Comparison of ENCODE assay signal across 2 cellular contexts in the genomic region with DNA sequence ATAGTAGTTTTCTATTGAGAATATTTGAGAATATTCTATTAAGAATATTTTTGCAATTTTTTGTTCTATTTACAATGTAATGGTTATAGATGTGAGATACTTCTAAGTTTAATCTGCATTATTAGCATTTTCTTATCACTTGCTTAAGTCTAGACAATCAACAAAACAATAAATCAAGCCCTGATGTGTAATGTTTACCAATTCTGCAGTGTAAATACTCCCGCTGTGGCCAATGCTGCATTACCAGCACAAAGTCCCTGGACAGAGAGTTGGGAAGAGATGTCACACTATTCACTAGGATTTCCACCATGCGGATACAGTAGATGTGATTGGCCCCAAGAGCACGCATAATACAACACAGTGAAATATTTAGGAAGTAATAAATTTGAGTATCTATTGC.
TF ChIP-seq lines count a peak whose summit lies in the region.

No MANE protein-coding gene starts in this region.

TF ChIP-seq in HEK293T, 16 proteins besides CTCF, POLR2A, EP300 and RAD21:
- TF ChIP-seq, protein P1, sequence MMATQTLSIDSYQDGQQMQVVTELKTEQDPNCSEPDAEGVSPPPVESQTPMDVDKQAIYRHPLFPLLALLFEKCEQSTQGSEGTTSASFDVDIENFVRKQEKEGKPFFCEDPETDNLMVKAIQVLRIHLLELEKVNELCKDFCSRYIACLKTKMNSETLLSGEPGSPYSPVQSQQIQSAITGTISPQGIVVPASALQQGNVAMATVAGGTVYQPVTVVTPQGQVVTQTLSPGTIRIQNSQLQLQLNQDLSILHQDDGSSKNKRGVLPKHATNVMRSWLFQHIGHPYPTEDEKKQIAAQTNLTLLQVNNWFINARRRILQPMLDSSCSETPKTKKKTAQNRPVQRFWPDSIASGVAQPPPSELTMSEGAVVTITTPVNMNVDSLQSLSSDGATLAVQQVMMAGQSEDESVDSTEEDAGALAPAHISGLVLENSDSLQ (IDR thresholded peaks at IDR 0.05): 0 out of 2 replicates have a peak, but pooled peaks have one; percentile 4
- TF ChIP-seq L3MBTL2 (conservative IDR thresholded peaks at IDR 0.05) (no peak), CTBP1 (IDR thresholded peaks at IDR 0.05; ENCODE audit: borderline replicate concordance) (no peak)

TF ChIP-seq in HepG2, 621 proteins besides CTCF, POLR2A, EP300 and RAD21 (continues in another document):
- TF ChIP-seq MAFK (conservative IDR thresholded peaks at IDR 0.05 in 1 of 2, IDR thresholded peaks at IDR 0.05 in 1 of 2; ENCODE audit: low read length in 2 of 2): peak; percentile 36 to 65; a peak in 3 of 4 replicates
- TF ChIP-seq, protein P2, sequence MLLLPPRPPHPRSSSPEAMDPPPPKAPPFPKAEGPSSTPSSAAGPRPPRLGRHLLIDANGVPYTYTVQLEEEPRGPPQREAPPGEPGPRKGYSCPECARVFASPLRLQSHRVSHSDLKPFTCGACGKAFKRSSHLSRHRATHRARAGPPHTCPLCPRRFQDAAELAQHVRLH (CRISPR knock-in tag; IDR thresholded peaks at IDR 0.05; ENCODE audit: borderline replicate concordance, low read depth): no peak; the same call in 1 of the 2 replicates
- TF ChIP-seq ZNF501 (CRISPR knock-in tag; IDR thresholded peaks at IDR 0.05): no peak
- TF ChIP-seq, protein P3, sequence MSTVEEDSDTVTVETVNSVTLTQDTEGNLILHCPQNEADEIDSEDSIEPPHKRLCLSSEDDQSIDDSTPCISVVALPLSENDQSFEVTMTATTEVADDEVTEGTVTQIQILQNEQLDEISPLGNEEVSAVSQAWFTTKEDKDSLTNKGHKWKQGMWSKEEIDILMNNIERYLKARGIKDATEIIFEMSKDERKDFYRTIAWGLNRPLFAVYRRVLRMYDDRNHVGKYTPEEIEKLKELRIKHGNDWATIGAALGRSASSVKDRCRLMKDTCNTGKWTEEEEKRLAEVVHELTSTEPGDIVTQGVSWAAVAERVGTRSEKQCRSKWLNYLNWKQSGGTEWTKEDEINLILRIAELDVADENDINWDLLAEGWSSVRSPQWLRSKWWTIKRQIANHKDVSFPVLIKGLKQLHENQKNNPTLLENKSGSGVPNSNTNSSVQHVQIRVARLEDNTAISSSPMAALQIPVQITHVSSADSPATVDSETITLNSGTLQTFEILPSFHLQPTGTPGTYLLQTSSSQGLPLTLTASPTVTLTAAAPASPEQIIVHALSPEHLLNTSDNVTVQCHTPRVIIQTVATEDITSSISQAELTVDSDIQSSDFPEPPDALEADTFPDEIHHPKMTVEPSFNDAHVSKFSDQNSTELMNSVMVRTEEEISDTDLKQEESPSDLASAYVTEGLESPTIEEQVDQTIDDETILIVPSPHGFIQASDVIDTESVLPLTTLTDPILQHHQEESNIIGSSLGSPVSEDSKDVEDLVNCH (CRISPR knock-in tag; IDR thresholded peaks at IDR 0.05): no peak
- TF ChIP-seq ZFP1 (CRISPR knock-in tag; IDR thresholded peaks at IDR 0.05): peak; percentile 76; the same call in 1 of the 2 replicates
- peak; percentile 86; the same call in 1 of the 2 replicates for TF ChIP-seq SOX5 (CRISPR knock-in tag; IDR thresholded peaks at IDR 0.05; ENCODE audit: borderline replicate concordance)
- no peak for TF ChIP-seq ZNF136 (CRISPR knock-in tag; IDR thresholded peaks at IDR 0.05; ENCODE audit: low read depth)
- TF ChIP-seq, protein P4, sequence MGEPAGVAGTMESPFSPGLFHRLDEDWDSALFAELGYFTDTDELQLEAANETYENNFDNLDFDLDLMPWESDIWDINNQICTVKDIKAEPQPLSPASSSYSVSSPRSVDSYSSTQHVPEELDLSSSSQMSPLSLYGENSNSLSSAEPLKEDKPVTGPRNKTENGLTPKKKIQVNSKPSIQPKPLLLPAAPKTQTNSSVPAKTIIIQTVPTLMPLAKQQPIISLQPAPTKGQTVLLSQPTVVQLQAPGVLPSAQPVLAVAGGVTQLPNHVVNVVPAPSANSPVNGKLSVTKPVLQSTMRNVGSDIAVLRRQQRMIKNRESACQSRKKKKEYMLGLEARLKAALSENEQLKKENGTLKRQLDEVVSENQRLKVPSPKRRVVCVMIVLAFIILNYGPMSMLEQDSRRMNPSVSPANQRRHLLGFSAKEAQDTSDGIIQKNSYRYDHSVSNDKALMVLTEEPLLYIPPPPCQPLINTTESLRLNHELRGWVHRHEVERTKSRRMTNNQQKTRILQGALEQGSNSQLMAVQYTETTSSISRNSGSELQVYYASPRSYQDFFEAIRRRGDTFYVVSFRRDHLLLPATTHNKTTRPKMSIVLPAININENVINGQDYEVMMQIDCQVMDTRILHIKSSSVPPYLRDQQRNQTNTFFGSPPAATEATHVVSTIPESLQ (CRISPR knock-in tag; conservative IDR thresholded peaks at IDR 0.05): no peak
- TF ChIP-seq HOXA3 (CRISPR knock-in tag; IDR thresholded peaks at IDR 0.05): peak; percentile 28; the same call in 1 of the 2 replicates
- TF ChIP-seq TEAD2 (CRISPR knock-in tag; IDR thresholded peaks at IDR 0.05): no peak
- TF ChIP-seq, protein P5, sequence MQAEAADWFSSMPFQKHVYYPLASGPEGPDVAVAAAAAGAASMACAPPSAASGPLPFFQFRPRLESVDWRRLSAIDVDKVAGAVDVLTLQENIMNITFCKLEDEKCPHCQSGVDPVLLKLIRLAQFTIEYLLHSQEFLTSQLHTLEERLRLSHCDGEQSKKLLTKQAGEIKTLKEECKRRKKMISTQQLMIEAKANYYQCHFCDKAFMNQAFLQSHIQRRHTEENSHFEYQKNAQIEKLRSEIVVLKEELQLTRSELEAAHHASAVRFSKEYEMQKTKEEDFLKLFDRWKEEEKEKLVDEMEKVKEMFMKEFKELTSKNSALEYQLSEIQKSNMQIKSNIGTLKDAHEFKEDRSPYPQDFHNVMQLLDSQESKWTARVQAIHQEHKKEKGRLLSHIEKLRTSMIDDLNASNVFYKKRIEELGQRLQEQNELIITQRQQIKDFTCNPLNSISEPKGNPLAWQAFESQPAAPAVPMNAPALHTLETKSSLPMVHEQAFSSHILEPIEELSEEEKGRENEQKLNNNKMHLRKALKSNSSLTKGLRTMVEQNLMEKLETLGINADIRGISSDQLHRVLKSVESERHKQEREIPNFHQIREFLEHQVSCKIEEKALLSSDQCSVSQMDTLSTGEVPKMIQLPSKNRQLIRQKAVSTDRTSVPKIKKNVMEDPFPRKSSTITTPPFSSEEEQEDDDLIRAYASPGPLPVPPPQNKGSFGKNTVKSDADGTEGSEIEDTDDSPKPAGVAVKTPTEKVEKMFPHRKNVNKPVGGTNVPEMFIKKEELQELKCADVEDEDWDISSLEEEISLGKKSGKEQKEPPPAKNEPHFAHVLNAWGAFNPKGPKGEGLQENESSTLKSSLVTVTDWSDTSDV (CRISPR knock-in tag; IDR thresholded peaks at IDR 0.05): no peak
- no peak for TF ChIP-seq HOXA7 (CRISPR knock-in tag; IDR thresholded peaks at IDR 0.05)
- TF ChIP-seq CENPX (CRISPR knock-in tag; IDR thresholded peaks at IDR 0.05): no peak
- no peak for TF ChIP-seq ZNF180 (CRISPR knock-in tag; IDR thresholded peaks at IDR 0.05; ENCODE audit: borderline replicate concordance, low read depth)
- no peak for TF ChIP-seq ZNF7 (CRISPR knock-in tag; IDR thresholded peaks at IDR 0.05)
- peak; percentile 94 for TF ChIP-seq FOXA3 (CRISPR knock-in tag; IDR thresholded peaks at IDR 0.05)
- no peak for TF ChIP-seq ZSCAN20 (CRISPR knock-in tag; IDR thresholded peaks at IDR 0.05; ENCODE audit: borderline replicate concordance)
- peak; percentile 75 for TF ChIP-seq KDM6A (CRISPR knock-in tag; IDR thresholded peaks at IDR 0.05; ENCODE audit: low read depth)
- peak; percentile 47; the same call in 1 of the 2 replicates for TF ChIP-seq HDAC1 (CRISPR knock-in tag; IDR thresholded peaks at IDR 0.05)
- TF ChIP-seq SRY (CRISPR knock-in tag; IDR thresholded peaks at IDR 0.05): no peak
- TF ChIP-seq ZNF331 (CRISPR knock-in tag; IDR thresholded peaks at IDR 0.05): 0 out of 2 replicates have a peak, but pooled peaks have one; percentile 38
- TF ChIP-seq GATAD1 (CRISPR knock-in tag; IDR thresholded peaks at IDR 0.05): 0 out of 2 replicates have a peak, but pooled peaks have one; percentile 19
- peak; percentile 72 for TF ChIP-seq ELF3 (CRISPR knock-in tag; IDR thresholded peaks at IDR 0.05)
- TF ChIP-seq, protein P6, sequence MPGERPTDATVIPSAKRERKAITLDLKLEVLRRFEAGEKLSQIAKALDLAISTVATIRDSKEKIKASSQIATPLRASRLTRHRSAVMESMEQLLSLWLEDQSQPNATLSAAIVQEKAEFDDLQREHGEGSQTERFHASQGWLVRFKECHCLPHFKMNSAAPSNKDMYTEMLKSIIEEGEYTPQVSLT (CRISPR knock-in tag; IDR thresholded peaks at IDR 0.05; ENCODE audit: borderline replicate concordance, low read depth): no peak
- no peak for TF ChIP-seq LCORL (IDR thresholded peaks at IDR 0.05)
- no peak for TF ChIP-seq LCORL (CRISPR knock-in tag; IDR thresholded peaks at IDR 0.05)
- TF ChIP-seq, protein P7, sequence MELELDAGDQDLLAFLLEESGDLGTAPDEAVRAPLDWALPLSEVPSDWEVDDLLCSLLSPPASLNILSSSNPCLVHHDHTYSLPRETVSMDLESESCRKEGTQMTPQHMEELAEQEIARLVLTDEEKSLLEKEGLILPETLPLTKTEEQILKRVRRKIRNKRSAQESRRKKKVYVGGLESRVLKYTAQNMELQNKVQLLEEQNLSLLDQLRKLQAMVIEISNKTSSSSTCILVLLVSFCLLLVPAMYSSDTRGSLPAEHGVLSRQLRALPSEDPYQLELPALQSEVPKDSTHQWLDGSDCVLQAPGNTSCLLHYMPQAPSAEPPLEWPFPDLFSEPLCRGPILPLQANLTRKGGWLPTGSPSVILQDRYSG (CRISPR knock-in tag; IDR thresholded peaks at IDR 0.05): no peak
- TF ChIP-seq ZSCAN25 (CRISPR knock-in tag; IDR thresholded peaks at IDR 0.05): no peak
- 0 out of 2 replicates have a peak, but pooled peaks have one; percentile 36 for TF ChIP-seq ZSCAN9 (CRISPR knock-in tag; IDR thresholded peaks at IDR 0.05; ENCODE audit: borderline replicate concordance)
- TF ChIP-seq NKX3-1 (CRISPR knock-in tag; IDR thresholded peaks at IDR 0.05): no peak
- TF ChIP-seq, protein P8, sequence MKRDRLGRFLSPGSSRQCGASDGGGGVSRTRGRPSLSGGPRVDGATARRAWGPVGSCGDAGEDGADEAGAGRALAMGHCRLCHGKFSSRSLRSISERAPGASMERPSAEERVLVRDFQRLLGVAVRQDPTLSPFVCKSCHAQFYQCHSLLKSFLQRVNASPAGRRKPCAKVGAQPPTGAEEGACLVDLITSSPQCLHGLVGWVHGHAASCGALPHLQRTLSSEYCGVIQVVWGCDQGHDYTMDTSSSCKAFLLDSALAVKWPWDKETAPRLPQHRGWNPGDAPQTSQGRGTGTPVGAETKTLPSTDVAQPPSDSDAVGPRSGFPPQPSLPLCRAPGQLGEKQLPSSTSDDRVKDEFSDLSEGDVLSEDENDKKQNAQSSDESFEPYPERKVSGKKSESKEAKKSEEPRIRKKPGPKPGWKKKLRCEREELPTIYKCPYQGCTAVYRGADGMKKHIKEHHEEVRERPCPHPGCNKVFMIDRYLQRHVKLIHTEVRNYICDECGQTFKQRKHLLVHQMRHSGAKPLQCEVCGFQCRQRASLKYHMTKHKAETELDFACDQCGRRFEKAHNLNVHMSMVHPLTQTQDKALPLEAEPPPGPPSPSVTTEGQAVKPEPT (CRISPR knock-in tag; IDR thresholded peaks at IDR 0.05; ENCODE audit: low read depth): no peak
- no peak for TF ChIP-seq ZNF121 (CRISPR knock-in tag; IDR thresholded peaks at IDR 0.05)
- TF ChIP-seq, protein P9, sequence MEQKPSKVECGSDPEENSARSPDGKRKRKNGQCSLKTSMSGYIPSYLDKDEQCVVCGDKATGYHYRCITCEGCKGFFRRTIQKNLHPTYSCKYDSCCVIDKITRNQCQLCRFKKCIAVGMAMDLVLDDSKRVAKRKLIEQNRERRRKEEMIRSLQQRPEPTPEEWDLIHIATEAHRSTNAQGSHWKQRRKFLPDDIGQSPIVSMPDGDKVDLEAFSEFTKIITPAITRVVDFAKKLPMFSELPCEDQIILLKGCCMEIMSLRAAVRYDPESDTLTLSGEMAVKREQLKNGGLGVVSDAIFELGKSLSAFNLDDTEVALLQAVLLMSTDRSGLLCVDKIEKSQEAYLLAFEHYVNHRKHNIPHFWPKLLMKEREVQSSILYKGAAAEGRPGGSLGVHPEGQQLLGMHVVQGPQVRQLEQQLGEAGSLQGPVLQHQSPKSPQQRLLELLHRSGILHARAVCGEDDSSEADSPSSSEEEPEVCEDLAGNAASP (CRISPR knock-in tag; IDR thresholded peaks at IDR 0.05; ENCODE audit: borderline replicate concordance): peak; percentile 25; the same call in 1 of the 2 replicates
- TF ChIP-seq CEBPB (IDR thresholded peaks at IDR 0.05; ENCODE audit: borderline replicate concordance, low read depth, low read length): peak; percentile 53; the same call in 1 of the 2 replicates
- TF ChIP-seq ISL2 (CRISPR knock-in tag; IDR thresholded peaks at IDR 0.05): no peak
- no peak for TF ChIP-seq SRF (IDR thresholded peaks at IDR 0.05; ENCODE audit: low read depth, low read length)
- TF ChIP-seq ZFP90 (CRISPR knock-in tag; IDR thresholded peaks at IDR 0.05; ENCODE audit: borderline replicate concordance): no peak
- no peak for TF ChIP-seq ZNF431 (CRISPR knock-in tag; IDR thresholded peaks at IDR 0.05; ENCODE audit: borderline replicate concordance, low read depth)
- no peak for TF ChIP-seq FIP1L1 (IDR thresholded peaks at IDR 0.05; ENCODE audit: borderline replicate concordance, insufficient read depth, low read depth, low read length)
- TF ChIP-seq, protein P10, sequence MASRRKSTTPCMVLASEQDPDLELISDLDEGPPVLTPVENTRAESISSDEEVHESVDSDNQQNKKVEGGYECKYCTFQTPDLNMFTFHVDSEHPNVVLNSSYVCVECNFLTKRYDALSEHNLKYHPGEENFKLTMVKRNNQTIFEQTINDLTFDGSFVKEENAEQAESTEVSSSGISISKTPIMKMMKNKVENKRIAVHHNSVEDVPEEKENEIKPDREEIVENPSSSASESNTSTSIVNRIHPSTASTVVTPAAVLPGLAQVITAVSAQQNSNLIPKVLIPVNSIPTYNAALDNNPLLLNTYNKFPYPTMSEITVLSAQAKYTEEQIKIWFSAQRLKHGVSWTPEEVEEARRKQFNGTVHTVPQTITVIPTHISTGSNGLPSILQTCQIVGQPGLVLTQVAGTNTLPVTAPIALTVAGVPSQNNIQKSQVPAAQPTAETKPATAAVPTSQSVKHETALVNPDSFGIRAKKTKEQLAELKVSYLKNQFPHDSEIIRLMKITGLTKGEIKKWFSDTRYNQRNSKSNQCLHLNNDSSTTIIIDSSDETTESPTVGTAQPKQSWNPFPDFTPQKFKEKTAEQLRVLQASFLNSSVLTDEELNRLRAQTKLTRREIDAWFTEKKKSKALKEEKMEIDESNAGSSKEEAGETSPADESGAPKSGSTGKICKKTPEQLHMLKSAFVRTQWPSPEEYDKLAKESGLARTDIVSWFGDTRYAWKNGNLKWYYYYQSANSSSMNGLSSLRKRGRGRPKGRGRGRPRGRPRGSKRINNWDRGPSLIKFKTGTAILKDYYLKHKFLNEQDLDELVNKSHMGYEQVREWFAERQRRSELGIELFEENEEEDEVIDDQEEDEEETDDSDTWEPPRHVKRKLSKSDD (CRISPR knock-in tag; IDR thresholded peaks at IDR 0.05; ENCODE audit: low read depth): no peak
- no peak for TF ChIP-seq ZNF225 (CRISPR knock-in tag; IDR thresholded peaks at IDR 0.05)
- peak; percentile 34; the same call in 1 of the 3 replicates for TF ChIP-seq MXI1 (IDR thresholded peaks at IDR 0.05; ENCODE audit: borderline replicate concordance, low read depth, low read length)
- 0 out of 2 replicates have a peak, but pooled peaks have one; percentile 64 for TF ChIP-seq HOXA9 (CRISPR knock-in tag; IDR thresholded peaks at IDR 0.05; ENCODE audit: borderline replicate concordance)
- TF ChIP-seq HNRNPLL (IDR thresholded peaks at IDR 0.05; ENCODE audit: low read depth, low read length, poor library complexity, severe bottlenecking): no peak
- TF ChIP-seq ETV5 (CRISPR knock-in tag; IDR thresholded peaks at IDR 0.05; ENCODE audit: borderline replicate concordance): peak; percentile 31; the same call in 1 of the 2 replicates
- no peak for TF ChIP-seq PHF5A (CRISPR knock-in tag; IDR thresholded peaks at IDR 0.05; ENCODE audit: low read depth, unreplicated experiment)
- TF ChIP-seq ZNF709 (CRISPR knock-in tag; IDR thresholded peaks at IDR 0.05): no peak
- TF ChIP-seq TCF12 (IDR thresholded peaks at IDR 0.05): no peak
- TF ChIP-seq TCF12 (CRISPR knock-in tag; IDR thresholded peaks at IDR 0.05): no peak
